Comparison of ENCODE assay signal across 1 cellular context in the genomic region with DNA sequence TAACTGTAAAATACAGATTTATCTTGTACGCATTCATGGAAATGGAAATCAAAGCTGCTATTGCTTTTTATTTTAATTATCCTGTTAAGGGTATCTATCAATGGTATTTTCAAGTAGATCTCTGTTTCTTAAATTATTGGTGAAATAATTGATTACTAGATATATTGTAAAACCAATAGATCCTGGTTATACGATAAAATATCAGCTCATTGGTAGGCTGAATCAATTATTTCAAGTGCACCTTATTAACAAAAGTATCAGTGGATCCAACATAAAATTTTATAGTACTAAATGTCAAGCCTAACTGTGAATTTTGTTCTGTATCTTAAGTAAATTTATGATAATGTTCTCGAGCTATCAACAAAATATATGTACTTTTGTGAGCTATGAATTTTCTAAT.
TF ChIP-seq lines count a peak whose summit lies in the region.

No MANE protein-coding gene starts in this region.

TF ChIP-seq in GM12878, 131 proteins besides CTCF, POLR2A, EP300 and RAD21:
- TF ChIP-seq NFXL1 (IDR thresholded peaks at IDR 0.05; ENCODE audit: borderline replicate concordance) (peak; percentile 52; the same call in 1 of the 2 replicates), IRF5 (IDR thresholded peaks at IDR 0.05; ENCODE audit: borderline replicate concordance) (no peak)
